ENCODE assay signal across 2 cellular contexts in genomic region chr11:78241475-78241874, GRCh38.
TF ChIP-seq lines count a peak whose summit lies in the region.

No MANE protein-coding gene starts in this region.

TF ChIP-seq in HCT116, 20 proteins besides CTCF, POLR2A, EP300 and RAD21:
- TF ChIP-seq SIN3A (IDR thresholded peaks at IDR 0.05; ENCODE audit: low read depth): no peak
- 0 out of 2 replicates have a peak, but pooled peaks have one; percentile 38 for TF ChIP-seq CBX3 (IDR thresholded peaks at IDR 0.05; ENCODE audit: low read depth)
TF ChIP-seq in HCT116: peak in this region for 1.

TF ChIP-seq in K562, 482 proteins besides CTCF, POLR2A, EP300 and RAD21:
- TF ChIP-seq SRF (CRISPR knock-in tag; IDR thresholded peaks at IDR 0.05) (no peak), LARP7 (IDR thresholded peaks at IDR 0.05) (0 out of 2 replicates have a peak, but pooled peaks have one; percentile 41), ZNF280A (IDR thresholded peaks at IDR 0.05; ENCODE audit: low read depth, partially characterized antibody) (peak; percentile 86), HLTF (IDR thresholded peaks at IDR 0.05) (peak; percentile 74; the same call in 1 of the 2 replicates), ARNT (IDR thresholded peaks at IDR 0.05) (0 out of 4 replicates have a peak, but pooled peaks of 1 of the 2 experiments have one; percentile 48), TRIM28 (IDR thresholded peaks at IDR 0.05) (peak; percentile 91), CBX3 (IDR thresholded peaks at IDR 0.05; ENCODE audit: borderline replicate concordance in 1 of 2, low read length in 2 of 2) (peak in 1 of 2 experiments; percentile 88; a peak in 2 of 3 replicates), ZNF384 (IDR thresholded peaks at IDR 0.05; ENCODE audit: low read depth, low read length) (peak; percentile 62), ZNF512 (tag; IDR thresholded peaks at IDR 0.05) (0 out of 2 replicates have a peak, but pooled peaks have one; percentile 31), NR2F6 (CRISPR knock-in tag; IDR thresholded peaks at IDR 0.05) (no peak), PTRF (tag; IDR thresholded peaks at IDR 0.05) (no peak), ZBTB17 (CRISPR knock-in tag; IDR thresholded peaks at IDR 0.05) (no peak), TRIM24 (IDR thresholded peaks at IDR 0.05) (peak; percentile 54 to 63; a peak in 3 of 4 replicates), BMI1 (IDR thresholded peaks at IDR 0.05; ENCODE audit: low read length) (no peak), SIRT6 (IDR thresholded peaks at IDR 0.05; ENCODE audit: low read depth, low read length) (no peak)
- TF ChIP-seq, protein P1, sequence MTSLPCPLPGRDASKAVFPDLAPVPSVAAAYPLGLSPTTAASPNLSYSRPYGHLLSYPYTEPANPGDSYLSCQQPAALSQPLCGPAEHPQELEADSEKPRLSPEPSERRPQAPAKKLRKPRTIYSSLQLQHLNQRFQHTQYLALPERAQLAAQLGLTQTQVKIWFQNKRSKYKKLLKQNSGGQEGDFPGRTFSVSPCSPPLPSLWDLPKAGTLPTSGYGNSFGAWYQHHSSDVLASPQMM (CRISPR knock-in tag; IDR thresholded peaks at IDR 0.05): no peak
